Comparison of ENCODE assay signal across 1 cellular context in the genomic region with DNA sequence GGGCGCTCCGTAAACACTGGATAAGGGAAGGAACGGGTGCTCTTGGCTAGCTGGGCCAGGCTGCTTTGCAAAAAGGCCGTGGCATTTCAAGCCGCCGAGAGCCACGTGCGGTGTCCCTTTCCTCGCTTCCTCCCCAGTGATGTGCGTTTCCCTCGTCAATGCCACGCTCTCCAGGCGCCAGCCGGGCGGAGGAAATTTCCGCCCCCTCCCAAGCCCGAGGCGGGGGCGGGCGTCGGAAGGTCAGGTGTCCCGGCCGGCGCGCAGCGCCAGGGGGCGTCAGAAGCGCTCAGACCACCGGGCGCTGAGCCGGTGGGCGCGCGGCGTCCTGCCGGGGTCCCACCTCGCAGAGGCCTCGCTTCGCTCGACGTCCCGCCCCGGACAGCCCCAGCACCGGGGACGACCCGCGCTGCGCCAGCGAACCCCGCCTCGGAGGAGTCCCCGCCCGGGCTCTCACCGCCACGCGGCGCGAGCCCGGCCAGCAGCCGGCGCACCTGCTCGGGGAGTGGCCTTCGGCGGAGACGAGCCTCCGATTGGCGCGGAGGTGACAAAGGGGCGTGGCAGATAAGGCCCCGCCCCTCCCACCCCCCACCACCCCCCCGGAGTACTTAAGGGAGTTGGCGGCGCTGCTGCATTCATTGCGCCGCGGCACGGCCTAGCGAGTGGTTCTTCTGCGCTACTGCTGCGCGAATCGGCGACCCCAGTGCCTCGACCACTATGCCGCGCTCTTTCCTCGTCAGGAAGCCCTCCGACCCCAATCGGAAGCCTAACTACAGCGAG.
A peak's percentile ranks its signal among the peaks of the same experiment; 100 is the strongest.
TF ChIP-seq lines count a peak whose summit lies in the region.

A gene (plus strand): TSS at position 635 of the 777 bp plus-strand sequence. CDS start 80 bp downstream, at position 715.

TF ChIP-seq in K562, 482 proteins besides CTCF, POLR2A, EP300 and RAD21 (continued from another document and continues in another):
- no peak for TF ChIP-seq RBM17 (IDR thresholded peaks at IDR 0.05; ENCODE audit: borderline replicate concordance, low read depth, low read length)
- TF ChIP-seq ZZZ3 (IDR thresholded peaks at IDR 0.05): no peak
- TF ChIP-seq POLR2AphosphoS2 (IDR thresholded peaks at IDR 0.05; ENCODE audit: low read length): no peak
- TF ChIP-seq, protein P1, sequence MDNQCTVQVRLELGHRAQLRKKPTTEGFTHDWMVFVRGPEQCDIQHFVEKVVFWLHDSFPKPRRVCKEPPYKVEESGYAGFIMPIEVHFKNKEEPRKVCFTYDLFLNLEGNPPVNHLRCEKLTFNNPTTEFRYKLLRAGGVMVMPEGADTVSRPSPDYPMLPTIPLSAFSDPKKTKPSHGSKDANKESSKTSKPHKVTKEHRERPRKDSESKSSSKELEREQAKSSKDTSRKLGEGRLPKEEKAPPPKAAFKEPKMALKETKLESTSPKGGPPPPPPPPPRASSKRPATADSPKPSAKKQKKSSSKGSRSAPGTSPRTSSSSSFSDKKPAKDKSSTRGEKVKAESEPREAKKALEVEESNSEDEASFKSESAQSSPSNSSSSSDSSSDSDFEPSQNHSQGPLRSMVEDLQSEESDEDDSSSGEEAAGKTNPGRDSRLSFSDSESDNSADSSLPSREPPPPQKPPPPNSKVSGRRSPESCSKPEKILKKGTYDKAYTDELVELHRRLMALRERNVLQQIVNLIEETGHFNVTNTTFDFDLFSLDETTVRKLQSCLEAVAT (IDR thresholded peaks at IDR 0.05): no peak; a peak in 1 of 4 replicates
- TF ChIP-seq NEUROD1 (IDR thresholded peaks at IDR 0.05; ENCODE audit: borderline replicate concordance, low read depth, low read length, partially characterized antibody): peak; percentile 19
- TF ChIP-seq, protein P2, sequence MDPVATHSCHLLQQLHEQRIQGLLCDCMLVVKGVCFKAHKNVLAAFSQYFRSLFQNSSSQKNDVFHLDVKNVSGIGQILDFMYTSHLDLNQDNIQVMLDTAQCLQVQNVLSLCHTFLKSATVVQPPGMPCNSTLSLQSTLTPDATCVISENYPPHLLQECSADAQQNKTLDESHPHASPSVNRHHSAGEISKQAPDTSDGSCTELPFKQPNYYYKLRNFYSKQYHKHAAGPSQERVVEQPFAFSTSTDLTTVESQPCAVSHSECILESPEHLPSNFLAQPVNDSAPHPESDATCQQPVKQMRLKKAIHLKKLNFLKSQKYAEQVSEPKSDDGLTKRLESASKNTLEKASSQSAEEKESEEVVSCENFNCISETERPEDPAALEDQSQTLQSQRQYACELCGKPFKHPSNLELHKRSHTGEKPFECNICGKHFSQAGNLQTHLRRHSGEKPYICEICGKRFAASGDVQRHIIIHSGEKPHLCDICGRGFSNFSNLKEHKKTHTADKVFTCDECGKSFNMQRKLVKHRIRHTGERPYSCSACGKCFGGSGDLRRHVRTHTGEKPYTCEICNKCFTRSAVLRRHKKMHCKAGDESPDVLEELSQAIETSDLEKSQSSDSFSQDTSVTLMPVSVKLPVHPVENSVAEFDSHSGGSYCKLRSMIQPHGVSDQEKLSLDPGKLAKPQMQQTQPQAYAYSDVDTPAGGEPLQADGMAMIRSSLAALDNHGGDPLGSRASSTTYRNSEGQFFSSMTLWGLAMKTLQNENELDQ (CRISPR knock-in tag; IDR thresholded peaks at IDR 0.05; ENCODE audit: borderline replicate concordance): no peak
- TF ChIP-seq GTF2E2 (tag; IDR thresholded peaks at IDR 0.05): peak; percentile 92; the same call in 1 of the 2 replicates
- TF ChIP-seq KLF16 (IDR thresholded peaks at IDR 0.05): 0 out of 2 replicates have a peak, but pooled peaks have one; percentile 28
- TF ChIP-seq HMG20B (CRISPR knock-in tag; IDR thresholded peaks at IDR 0.05): no peak
- TF ChIP-seq ESRRB (CRISPR knock-in tag; IDR thresholded peaks at IDR 0.05; ENCODE audit: borderline replicate concordance): no peak
- TF ChIP-seq ETV6 (IDR thresholded peaks at IDR 0.05; ENCODE audit: borderline replicate concordance in 1 of 2, low read depth in 2 of 2, low read length in 1 of 2): peak; percentile 86 to 94; a peak in 3 of 4 replicates
- TF ChIP-seq ETV6 (CRISPR knock-in tag; IDR thresholded peaks at IDR 0.05; ENCODE audit: borderline replicate concordance): peak; percentile 94; the same call in 1 of the 2 replicates
- TF ChIP-seq, protein P3, sequence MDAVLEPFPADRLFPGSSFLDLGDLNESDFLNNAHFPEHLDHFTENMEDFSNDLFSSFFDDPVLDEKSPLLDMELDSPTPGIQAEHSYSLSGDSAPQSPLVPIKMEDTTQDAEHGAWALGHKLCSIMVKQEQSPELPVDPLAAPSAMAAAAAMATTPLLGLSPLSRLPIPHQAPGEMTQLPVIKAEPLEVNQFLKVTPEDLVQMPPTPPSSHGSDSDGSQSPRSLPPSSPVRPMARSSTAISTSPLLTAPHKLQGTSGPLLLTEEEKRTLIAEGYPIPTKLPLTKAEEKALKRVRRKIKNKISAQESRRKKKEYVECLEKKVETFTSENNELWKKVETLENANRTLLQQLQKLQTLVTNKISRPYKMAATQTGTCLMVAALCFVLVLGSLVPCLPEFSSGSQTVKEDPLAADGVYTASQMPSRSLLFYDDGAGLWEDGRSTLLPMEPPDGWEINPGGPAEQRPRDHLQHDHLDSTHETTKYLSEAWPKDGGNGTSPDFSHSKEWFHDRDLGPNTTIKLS (IDR thresholded peaks at IDR 0.05; ENCODE audit: borderline replicate concordance, low read depth): peak; percentile 96
- TF ChIP-seq NR1H2 (CRISPR knock-in tag; IDR thresholded peaks at IDR 0.05): peak; percentile 72; the same call in 1 of the 2 replicates
- TF ChIP-seq, protein P4, sequence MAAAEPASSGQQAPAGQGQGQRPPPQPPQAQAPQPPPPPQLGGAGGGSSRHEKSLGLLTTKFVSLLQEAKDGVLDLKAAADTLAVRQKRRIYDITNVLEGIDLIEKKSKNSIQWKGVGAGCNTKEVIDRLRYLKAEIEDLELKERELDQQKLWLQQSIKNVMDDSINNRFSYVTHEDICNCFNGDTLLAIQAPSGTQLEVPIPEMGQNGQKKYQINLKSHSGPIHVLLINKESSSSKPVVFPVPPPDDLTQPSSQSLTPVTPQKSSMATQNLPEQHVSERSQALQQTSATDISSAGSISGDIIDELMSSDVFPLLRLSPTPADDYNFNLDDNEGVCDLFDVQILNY (CRISPR knock-in tag; IDR thresholded peaks at IDR 0.05): peak; percentile 67; the same call in 1 of the 2 replicates
- no peak for TF ChIP-seq PHB2 (IDR thresholded peaks at IDR 0.05; ENCODE audit: low read depth)
- no peak for TF ChIP-seq NFATC3 (IDR thresholded peaks at IDR 0.05)
- TF ChIP-seq, protein P5, sequence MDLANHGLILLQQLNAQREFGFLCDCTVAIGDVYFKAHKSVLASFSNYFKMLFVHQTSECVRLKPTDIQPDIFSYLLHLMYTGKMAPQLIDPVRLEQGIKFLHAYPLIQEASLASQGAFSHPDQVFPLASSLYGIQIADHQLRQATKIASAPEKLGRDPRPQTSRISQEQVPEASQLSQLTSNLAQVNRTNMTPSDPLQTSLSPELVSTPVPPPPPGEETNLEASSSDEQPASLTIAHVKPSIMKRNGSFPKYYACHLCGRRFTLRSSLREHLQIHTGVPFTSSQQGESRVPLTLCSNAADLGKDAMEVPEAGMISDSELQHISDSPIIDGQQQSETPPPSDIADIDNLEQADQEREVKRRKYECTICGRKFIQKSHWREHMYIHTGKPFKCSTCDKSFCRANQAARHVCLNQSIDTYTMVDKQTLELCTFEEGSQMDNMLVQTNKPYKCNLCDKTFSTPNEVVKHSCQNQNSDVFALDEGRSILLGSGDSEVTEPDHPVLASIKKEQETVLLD (IDR thresholded peaks at IDR 0.05): peak; percentile 76; the same call in 1 of the 2 replicates
- TF ChIP-seq, protein P6, sequence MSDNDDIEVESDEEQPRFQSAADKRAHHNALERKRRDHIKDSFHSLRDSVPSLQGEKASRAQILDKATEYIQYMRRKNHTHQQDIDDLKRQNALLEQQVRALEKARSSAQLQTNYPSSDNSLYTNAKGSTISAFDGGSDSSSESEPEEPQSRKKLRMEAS (CRISPR knock-in tag; IDR thresholded peaks at IDR 0.05): peak; percentile 99
- TF ChIP-seq, protein P7, sequence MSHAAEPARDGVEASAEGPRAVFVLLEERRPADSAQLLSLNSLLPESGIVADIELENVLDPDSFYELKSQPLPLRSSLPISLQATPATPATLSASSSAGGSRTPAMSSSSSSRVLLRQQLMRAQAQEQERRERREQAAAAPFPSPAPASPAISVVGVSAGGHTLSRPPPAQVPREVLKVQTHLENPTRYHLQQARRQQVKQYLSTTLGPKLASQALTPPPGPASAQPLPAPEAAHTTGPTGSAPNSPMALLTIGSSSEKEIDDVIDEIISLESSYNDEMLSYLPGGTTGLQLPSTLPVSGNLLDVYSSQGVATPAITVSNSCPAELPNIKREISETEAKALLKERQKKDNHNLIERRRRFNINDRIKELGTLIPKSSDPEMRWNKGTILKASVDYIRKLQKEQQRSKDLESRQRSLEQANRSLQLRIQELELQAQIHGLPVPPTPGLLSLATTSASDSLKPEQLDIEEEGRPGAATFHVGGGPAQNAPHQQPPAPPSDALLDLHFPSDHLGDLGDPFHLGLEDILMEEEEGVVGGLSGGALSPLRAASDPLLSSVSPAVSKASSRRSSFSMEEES (CRISPR knock-in tag; IDR thresholded peaks at IDR 0.05): no peak
- peak; percentile 71; the same call in 1 of the 2 replicates for TF ChIP-seq TOE1 (IDR thresholded peaks at IDR 0.05; ENCODE audit: borderline replicate concordance)
- TF ChIP-seq TOE1 (CRISPR knock-in tag; IDR thresholded peaks at IDR 0.05; ENCODE audit: borderline replicate concordance, low read depth): 0 out of 2 replicates have a peak, but pooled peaks have one; percentile 52
- no peak for TF ChIP-seq ZFP30 (CRISPR knock-in tag; IDR thresholded peaks at IDR 0.05; ENCODE audit: borderline replicate concordance)
- TF ChIP-seq, protein P8, sequence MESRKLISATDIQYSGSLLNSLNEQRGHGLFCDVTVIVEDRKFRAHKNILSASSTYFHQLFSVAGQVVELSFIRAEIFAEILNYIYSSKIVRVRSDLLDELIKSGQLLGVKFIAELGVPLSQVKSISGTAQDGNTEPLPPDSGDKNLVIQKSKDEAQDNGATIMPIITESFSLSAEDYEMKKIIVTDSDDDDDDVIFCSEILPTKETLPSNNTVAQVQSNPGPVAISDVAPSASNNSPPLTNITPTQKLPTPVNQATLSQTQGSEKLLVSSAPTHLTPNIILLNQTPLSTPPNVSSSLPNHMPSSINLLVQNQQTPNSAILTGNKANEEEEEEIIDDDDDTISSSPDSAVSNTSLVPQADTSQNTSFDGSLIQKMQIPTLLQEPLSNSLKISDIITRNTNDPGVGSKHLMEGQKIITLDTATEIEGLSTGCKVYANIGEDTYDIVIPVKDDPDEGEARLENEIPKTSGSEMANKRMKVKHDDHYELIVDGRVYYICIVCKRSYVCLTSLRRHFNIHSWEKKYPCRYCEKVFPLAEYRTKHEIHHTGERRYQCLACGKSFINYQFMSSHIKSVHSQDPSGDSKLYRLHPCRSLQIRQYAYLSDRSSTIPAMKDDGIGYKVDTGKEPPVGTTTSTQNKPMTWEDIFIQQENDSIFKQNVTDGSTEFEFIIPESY (CRISPR knock-in tag; IDR thresholded peaks at IDR 0.05): peak; percentile 79
- TF ChIP-seq, protein P9, sequence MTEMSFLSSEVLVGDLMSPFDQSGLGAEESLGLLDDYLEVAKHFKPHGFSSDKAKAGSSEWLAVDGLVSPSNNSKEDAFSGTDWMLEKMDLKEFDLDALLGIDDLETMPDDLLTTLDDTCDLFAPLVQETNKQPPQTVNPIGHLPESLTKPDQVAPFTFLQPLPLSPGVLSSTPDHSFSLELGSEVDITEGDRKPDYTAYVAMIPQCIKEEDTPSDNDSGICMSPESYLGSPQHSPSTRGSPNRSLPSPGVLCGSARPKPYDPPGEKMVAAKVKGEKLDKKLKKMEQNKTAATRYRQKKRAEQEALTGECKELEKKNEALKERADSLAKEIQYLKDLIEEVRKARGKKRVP (CRISPR knock-in tag; IDR thresholded peaks at IDR 0.05): no peak
- TF ChIP-seq KLF1 (tag; IDR thresholded peaks at IDR 0.05): no peak
- TF ChIP-seq SRSF3 (IDR thresholded peaks at IDR 0.05; ENCODE audit: insufficient read depth, low read length): no peak; the same call in 1 of the 2 replicates
- 0 out of 2 replicates have a peak, but pooled peaks have one; percentile 15 for TF ChIP-seq ZNF263 (CRISPR knock-in tag; IDR thresholded peaks at IDR 0.05; ENCODE audit: borderline replicate concordance)
- no peak for TF ChIP-seq ZNF445 (CRISPR knock-in tag; IDR thresholded peaks at IDR 0.05; ENCODE audit: low read depth)
- TF ChIP-seq SNIP1 (IDR thresholded peaks at IDR 0.05; ENCODE audit: low read depth): no peak
- no peak for TF ChIP-seq THRAP3 (IDR thresholded peaks at IDR 0.05; ENCODE audit: borderline replicate concordance)
- no peak; the same call in 1 of the 2 replicates for TF ChIP-seq ETV1 (tag; conservative IDR thresholded peaks at IDR 0.05; ENCODE audit: low read depth)
- no peak for TF ChIP-seq SIX5 (IDR thresholded peaks at IDR 0.05; ENCODE audit: borderline replicate concordance in 1 of 2, insufficient read depth in 1 of 2, low read depth in 1 of 2, low read length in 2 of 2)
- TF ChIP-seq, protein P10, sequence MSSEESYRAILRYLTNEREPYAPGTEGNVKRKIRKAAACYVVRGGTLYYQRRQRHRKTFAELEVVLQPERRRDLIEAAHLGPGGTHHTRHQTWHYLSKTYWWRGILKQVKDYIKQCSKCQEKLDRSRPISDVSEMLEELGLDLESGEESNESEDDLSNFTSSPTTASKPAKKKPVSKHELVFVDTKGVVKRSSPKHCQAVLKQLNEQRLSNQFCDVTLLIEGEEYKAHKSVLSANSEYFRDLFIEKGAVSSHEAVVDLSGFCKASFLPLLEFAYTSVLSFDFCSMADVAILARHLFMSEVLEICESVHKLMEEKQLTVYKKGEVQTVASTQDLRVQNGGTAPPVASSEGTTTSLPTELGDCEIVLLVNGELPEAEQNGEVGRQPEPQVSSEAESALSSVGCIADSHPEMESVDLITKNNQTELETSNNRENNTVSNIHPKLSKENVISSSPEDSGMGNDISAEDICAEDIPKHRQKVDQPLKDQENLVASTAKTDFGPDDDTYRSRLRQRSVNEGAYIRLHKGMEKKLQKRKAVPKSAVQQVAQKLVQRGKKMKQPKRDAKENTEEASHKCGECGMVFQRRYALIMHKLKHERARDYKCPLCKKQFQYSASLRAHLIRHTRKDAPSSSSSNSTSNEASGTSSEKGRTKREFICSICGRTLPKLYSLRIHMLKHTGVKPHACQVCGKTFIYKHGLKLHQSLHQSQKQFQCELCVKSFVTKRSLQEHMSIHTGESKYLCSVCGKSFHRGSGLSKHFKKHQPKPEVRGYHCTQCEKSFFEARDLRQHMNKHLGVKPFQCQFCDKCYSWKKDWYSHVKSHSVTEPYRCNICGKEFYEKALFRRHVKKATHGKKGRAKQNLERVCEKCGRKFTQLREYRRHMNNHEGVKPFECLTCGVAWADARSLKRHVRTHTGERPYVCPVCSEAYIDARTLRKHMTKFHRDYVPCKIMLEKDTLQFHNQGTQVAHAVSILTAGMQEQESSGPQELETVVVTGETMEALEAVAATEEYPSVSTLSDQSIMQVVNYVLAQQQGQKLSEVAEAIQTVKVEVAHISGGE (CRISPR knock-in tag; IDR thresholded peaks at IDR 0.05): peak in 1 of 3 experiments; percentile 70; a peak in 2 of 6 replicates
- no peak for TF ChIP-seq ZNF316 (IDR thresholded peaks at IDR 0.05)
- 0 out of 2 replicates have a peak, but pooled peaks have one; percentile 7 for TF ChIP-seq NR2C1 (IDR thresholded peaks at IDR 0.05)
- peak; percentile 38; the same call in 1 of the 2 replicates for TF ChIP-seq NR2C1 (tag; IDR thresholded peaks at IDR 0.05)
- TF ChIP-seq ZNF584 (CRISPR knock-in tag; IDR thresholded peaks at IDR 0.05; ENCODE audit: low read depth): no peak
- TF ChIP-seq, protein P11, sequence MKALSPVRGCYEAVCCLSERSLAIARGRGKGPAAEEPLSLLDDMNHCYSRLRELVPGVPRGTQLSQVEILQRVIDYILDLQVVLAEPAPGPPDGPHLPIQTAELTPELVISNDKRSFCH (CRISPR knock-in tag; IDR thresholded peaks at IDR 0.05): no peak
- TF ChIP-seq, protein P11 (tag; IDR thresholded peaks at IDR 0.05): peak; percentile 91
